23 cellular contexts compared by ENCODE assay signal in the genomic region with DNA sequence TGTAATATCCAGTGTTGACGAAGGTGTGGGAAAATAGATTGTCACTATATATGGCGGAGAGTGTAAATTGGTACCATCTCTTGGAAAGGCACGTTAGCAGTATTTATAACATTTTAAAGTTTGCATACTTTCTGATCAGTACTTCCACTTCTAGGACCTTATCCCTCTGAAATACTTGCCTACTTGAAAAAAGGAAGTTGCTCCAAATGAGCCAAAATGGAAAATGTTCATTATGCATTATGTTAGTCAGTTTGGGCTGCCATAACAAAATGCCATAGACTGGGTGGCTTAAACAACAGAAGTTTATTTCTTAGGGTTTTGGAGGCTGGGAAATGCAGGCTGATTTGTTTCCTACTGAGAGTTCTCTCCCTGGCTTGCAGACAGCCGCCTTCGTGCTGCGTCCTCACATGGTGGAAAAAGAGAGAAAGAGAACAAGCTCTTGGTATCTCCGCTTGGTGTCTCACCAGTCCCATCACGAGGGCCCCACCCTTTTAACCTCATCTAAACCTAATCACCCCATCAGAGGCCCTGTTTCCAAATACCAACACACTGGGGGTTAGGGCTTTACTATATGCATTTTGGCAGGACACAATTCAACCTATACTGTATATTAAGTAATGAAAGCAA. TPM values are rescaled to one million over a fixed set of nuclear protein-coding genes. Genes with fewer than 3 reads are reported as not detected.
A peak's percentile ranks its signal among the peaks of the same experiment; 100 is the strongest.
DNase-seq lines count a peak whose midpoint lies in the region; ATAC-seq, FAIRE-seq and TF ChIP-seq lines count a peak whose summit lies in the region.
"Had no signal": no experiment of that assay in that cellular context is flagged by ENCODE, and none has a peak within 500 bp of the region (broad histone marks: within the 10 kb centered on the region; RNA-seq: fewer than 3 reads in every experiment).

No MANE protein-coding gene starts in this region.

- intact Hi-C loops in natural killer cell (cut with micrococcal nuclease) (loop anchor here (10.0 kb wide), 2 partner anchors 204 to 1474 kb away; no protein-coding TSS in a partner anchor), K562 (cut with micrococcal nuclease) (no loop called here), upper lobe of right lung (cut with DNase I) (no loop called here), left cardiac atrium (cut with DNase I) (no loop called here)

- POLR2A ChIA-PET in K562 (lab: Yijun Ruan, JAX), result interaction anchor here (0.7 to 2.0 kb wide), 2 partner anchors 9 to 55 kb away, joined by 5 to 8 read pairs; no protein-coding TSS in a partner anchor

- 0 out of 3 replicates have a peak, but pooled peaks cover 2% of the 10 kb centered on the region for H3K36me3 ChIP-seq in K562 (ENCODE audit: control insufficient read depth, insufficient read depth, low read length)
- H3K36me3 ChIP-seq in upper lobe of right lung, result no peaks in the 10 kb centered on the region
- H3K36me3 ChIP-seq: SJCRH30 had no signal

- FAIRE-seq in K562 (lab: Jason Lieb, UNC), result no peak

- WGBS in K562 (ENCODE audit: insufficient coverage, low coverage, missing lambda C conversion rate), result 51% methylated on average over 8 of the region's 8 CpGs

- peaks cover 14% of the 10 kb centered on the region for H3K36me3 Mint-ChIP-seq in natural killer cell treated with Interleukin-12 subunit alpha and Interleukin-12 subunit beta and Interleukin-15 and Interleukin-18, amount 100 ng/mL, for 72 hours
- no peaks in the 10 kb centered on the region for H3K36me3 Mint-ChIP-seq in natural killer cell

- H3K27ac ChIP-seq in K562 (ENCODE audit: extremely low read depth, low read depth, low read length) (no peak overlapping the region), upper lobe of right lung (no peak overlapping the region)
- H3K27ac ChIP-seq: GM23248, KMS-11, SJCRH30 had no signal

- TF ChIP-seq EP300 in K562 (IDR thresholded peaks at IDR 0.05; ENCODE audit: low read length), result no peak

- H3K4me1 Mint-ChIP-seq in natural killer cell treated with Interleukin-12 subunit alpha and Interleukin-12 subunit beta and Interleukin-15 and Interleukin-18, amount 100 ng/mL, for 72 hours (ENCODE audit: low read depth in 2 of 2), result peaks cover 40 to 52% of the 10 kb centered on the region in 2 donors
- H3K4me1 Mint-ChIP-seq in natural killer cell, result peaks cover 39 to 46% of the 10 kb centered on the region in 2 donors

- in situ Hi-C loops in K562 (cut with MboI), result no loop called here

- H3K27me3 Mint-ChIP-seq in natural killer cell treated with Interleukin-12 subunit alpha and Interleukin-12 subunit beta and Interleukin-15 and Interleukin-18, amount 100 ng/mL, for 72 hours, result no peaks in the 10 kb centered on the region
- H3K27me3 Mint-ChIP-seq in natural killer cell (ENCODE audit: low read depth in 2 of 2), result no peaks in the 10 kb centered on the region
- H3K27me3 Mint-ChIP-seq: CD4-positive, alpha-beta T cell had no signal

- no peak for ATAC-seq in natural killer cell treated with Interleukin-12 subunit alpha and Interleukin-12 subunit beta and Interleukin-15 and Interleukin-18, amount 100 ng/mL, for 72 hours
- no peak for ATAC-seq in natural killer cell
- ATAC-seq in K562, result peak; percentile 61
- peak; percentile 58 for ATAC-seq in upper lobe of right lung
- no peak for ATAC-seq in left cardiac atrium
- ATAC-seq in HG03159 (IDR thresholded peaks at IDR 0.05; ENCODE audit: unreplicated experiment), result no peak
- ATAC-seq: Panc1 had no signal

- no peaks in the 10 kb centered on the region for H3K9me1 ChIP-seq in K562 (ENCODE audit: control insufficient read depth, insufficient read depth, low read length)

- H3K27me3 ChIP-seq in K562 (ENCODE audit: control insufficient read depth in 2 of 2, insufficient read depth in 2 of 2, low read length in 2 of 2), result no peaks in the 10 kb centered on the region
- H3K27me3 ChIP-seq in upper lobe of right lung, result no peaks in the 10 kb centered on the region

- no peaks in the 10 kb centered on the region for H3K9me3 Mint-ChIP-seq in natural killer cell treated with Interleukin-12 subunit alpha and Interleukin-12 subunit beta and Interleukin-15 and Interleukin-18, amount 100 ng/mL, for 72 hours
- H3K9me3 Mint-ChIP-seq in natural killer cell, result no peaks in the 10 kb centered on the region
- H3K9me3 Mint-ChIP-seq: CD4-positive, alpha-beta T cell; H9 had no signal

- H3K9me3 ChIP-seq in K562 (replicated peaks; ENCODE audit: control insufficient read depth, insufficient read depth, low read depth, low read length), result no peaks in the 10 kb centered on the region
- H3K9me3 ChIP-seq in upper lobe of right lung, result no peaks in the 10 kb centered on the region
- H3K9me3 ChIP-seq: SJCRH30 had no signal

- H3K4me2 ChIP-seq in K562 (ENCODE audit: insufficient read depth, low read length), result no peak overlapping the region; the same call in 1 of the 2 replicates
- H3K4me2 ChIP-seq: KMS-11 had no signal

- H3K4me3 ChIP-seq in NB4 (ENCODE audit: low read depth, low read length), result no peak overlapping the region
- no peak overlapping the region for H3K4me3 ChIP-seq in K562
- H3K4me3 ChIP-seq in upper lobe of right lung, result no peak overlapping the region
- H3K4me3 ChIP-seq: GM23248, SJCRH30 had no signal

- TF ChIP-seq RAD21 in K562 (CRISPR knock-in tag; conservative IDR thresholded peaks at IDR 0.05 in 1 of 2, IDR thresholded peaks at IDR 0.05 in 1 of 2), result 0 out of 4 replicates have a peak, but pooled peaks of 1 of the 2 experiments have one; percentile 2

- H3K9ac ChIP-seq in K562 (ENCODE audit: insufficient read depth in 1 of 2, low read depth in 2 of 2, low read length in 2 of 2), result no peak overlapping the region
- H3K9ac ChIP-seq: GM23248, KMS-11 had no signal

- no peak for TF ChIP-seq CTCF in natural killer cell (IDR thresholded peaks at IDR 0.05)
- no peak for TF ChIP-seq CTCF in NB4 (IDR thresholded peaks at IDR 0.05; ENCODE audit: low read depth, low read length)
- peak in 1 of 3 experiments; percentile 25; a peak in 2 of 6 replicates for TF ChIP-seq CTCF in K562 (IDR thresholded peaks at IDR 0.05 in 2 of 3, conservative IDR thresholded peaks at IDR 0.05 in 1 of 3; ENCODE audit: insufficient read depth in 2 of 3, low read depth in 1 of 3, low read length in 3 of 3)
- TF ChIP-seq CTCF in upper lobe of right lung (IDR thresholded peaks at IDR 0.05), result no peak

- BruUV-seq in K562 (replicated peaks; lab: Mats Ljungman, UMichigan), result no TSS peak

- peak overlapping the region; percentile 19 to 72 for H3K27ac Mint-ChIP-seq in natural killer cell treated with Interleukin-12 subunit alpha and Interleukin-12 subunit beta and Interleukin-15 and Interleukin-18, amount 100 ng/mL, for 72 hours
- peak overlapping the region in 1 of 2 donors; percentile 36 for H3K27ac Mint-ChIP-seq in natural killer cell
- H3K27ac Mint-ChIP-seq: CD4-positive, alpha-beta T cell; H9 had no signal

- no peak overlapping the region for H2AFZ ChIP-seq in K562 (ENCODE audit: low read depth, low read length)
- H2AFZ ChIP-seq: GM23248 had no signal

- no peaks in the 10 kb centered on the region for H3K79me2 ChIP-seq in K562 (ENCODE audit: control insufficient read depth, insufficient read depth, low read length)

- DNase-seq in natural killer cell treated with Interleukin-12 subunit alpha and Interleukin-12 subunit beta and Interleukin-15 and Interleukin-18, amount 100 ng/mL, for 72 hours (ENCODE audit: low spot score), result no peak
- DNase-seq in natural killer cell (no peak), NB4 (ENCODE audit: low read depth) (peak; percentile 52), K562 (ENCODE audit: extremely low read depth in 1 of 4, low spot score in 3 of 4) (peak in 1 of 4 experiments; percentile 18), upper lobe of right lung (no peak), NCI-H1048 (lab: John Stamatoyannopoulos, UW) (no peak), left cardiac atrium (no peak)
- DNase-seq: 8988T; CD4-positive, alpha-beta T cell; COR-L47; DMS79; GM23248; H9; NCI-H1092 treated with DMSO at 0.1 percent for 48 hours; NCI-H1436 treated with DMSO at 0.1 percent for 48 hours; NCI-H1930; NCI-H2227 treated with DMSO at 0.1 percent for 48 hours; NCI-H510A treated with DMSO at 0.1 percent for 48 hours; NCI-H748 treated with DMSO at 0.1 percent for 48 hours; SJCRH30 had no signal

- no peaks in the 10 kb centered on the region for H4K20me1 ChIP-seq in K562 (replicated peaks; ENCODE audit: control insufficient read depth, insufficient read depth, low read length)

- TF ChIP-seq POLR2A in NB4 (IDR thresholded peaks at IDR 0.05; ENCODE audit: extremely low read depth, insufficient read length), result no peak
- TF ChIP-seq POLR2A in K562 (conservative IDR thresholded peaks at IDR 0.05), result no peak

- peaks cover 0 to 6% of the 10 kb centered on the region in 2 experiments; a peak in 3 of 5 replicates for H3K4me1 ChIP-seq in K562 (replicated peaks in 1 of 2; ENCODE audit: control insufficient read depth in 2 of 2, insufficient read depth in 2 of 2, low read length in 2 of 2)
- peaks cover 4% of the 10 kb centered on the region for H3K4me1 ChIP-seq in upper lobe of right lung
- H3K4me1 ChIP-seq: SJCRH30 had no signal

- CTCF ChIA-PET in K562 (lab: Yijun Ruan, JAX; ENCODE audit: low intra/inter-chr PET ratio), result no interaction called here

- no peak overlapping the region for H3K4me3 Mint-ChIP-seq in natural killer cell treated with Interleukin-12 subunit alpha and Interleukin-12 subunit beta and Interleukin-15 and Interleukin-18, amount 100 ng/mL, for 72 hours
- no peak overlapping the region for H3K4me3 Mint-ChIP-seq in natural killer cell
- H3K4me3 Mint-ChIP-seq: CD4-positive, alpha-beta T cell; H9 had no signal

RNA-seq across cellular contexts. Expression of a gene that starts 6.9 kb away (rescaled TPM):
- 10 to 100 TPM; 47.2 to 81.7 TPM for total RNA-seq in natural killer cell treated with Interleukin-12 subunit alpha and Interleukin-12 subunit beta and Interleukin-15 and Interleukin-18, amount 100 ng/mL, for 72 hours
- total RNA-seq in natural killer cell, result 10 to 100 TPM; 17.2 to 26.8 (median 21.3) TPM
- 0.83 and 2.2 TPM in 2 replicates for total RNA-seq in K562 (2011; cell fraction: chromatin; rRNA removed; ENCODE audit: low replicate concordance)
- 0.33 and 0.66 TPM in 2 replicates for total RNA-seq in K562 (2011; cell fraction: nucleolus; rRNA removed)
- 1.5 TPM in 2 replicates for total RNA-seq in K562 (2011; cell fraction: nucleoplasm; rRNA removed)
- 6.2 and 7.9 TPM in 2 replicates for total RNA-seq in K562 (2014; rRNA removed)
- total RNA-seq in K562 (2014; rRNA removed; fragmentation: Illumina TruSeq; extraction: Trizol), result 14.8 and 19.0 TPM in 2 replicates
- 13.8 and 16.5 TPM in 2 replicates for total RNA-seq in K562 (2015; rRNA removed; fragmentation: Illumina TruSeq; extraction: Trizol)
- 11.8 and 12.1 TPM in 2 replicates for total RNA-seq in K562 (2021)
- polyA plus RNA-seq in K562 (2011; rRNA removed), result 9.4 TPM in 2 replicates
- polyA plus RNA-seq in K562 (2011; cell fraction: cytosol; rRNA removed), result 1.3 and 3.9 TPM in 2 replicates
- 1.3 and 3.7 TPM in 2 replicates for polyA plus RNA-seq in K562 (2011; cell fraction: nucleus; rRNA removed)
- polyA plus RNA-seq in K562 (2012), result 12.4 and 18.8 TPM in 2 replicates
- 9.8 and 11.5 TPM in 2 replicates for polyA plus RNA-seq in K562 (2014; fragmentation: Illumina TruSeq; extraction: Trizol)
- polyA plus RNA-seq in K562 (2014; fragmentation: Nextera tagmentation; extraction: Ambion mirVana), result 10 to 100 TPM; 10.9 to 12.4 TPM
- polyA plus RNA-seq in K562 (2014; rRNA removed), result 6.9 and 7.3 TPM in 2 replicates
- 7.5 and 8.5 TPM in 2 replicates for polyA minus RNA-seq in K562 (2011; rRNA and poly(A)+ RNA removed)
- 2.4 and 2.9 TPM in 2 replicates for polyA minus RNA-seq in K562 (2011; cell fraction: cytosol; rRNA and poly(A)+ RNA removed)
- polyA minus RNA-seq in K562 (2011; cell fraction: nucleus; rRNA and poly(A)+ RNA removed), result 1.1 and 2.6 TPM in 2 replicates
- 73.8 TPM for total RNA-seq in upper lobe of right lung
- 1 to 10 TPM; 5.7 to 7.1 TPM for total RNA-seq in left cardiac atrium
- total RNA-seq: SJCRH30 had no signal

Comparison
In these comparisons a context has a peak if more than half of its experiments do, and no peak if none do; other contexts are left out.
1. ATAC-seq: peak in K562 (single experiment) and upper lobe of right lung (single experiment); none in natural killer cell treated with Interleukin-12 subunit alpha and Interleukin-12 subunit beta and Interleukin-15 and Interleukin-18, amount 100 ng/mL, for 72 hours (0 of 2), natural killer cell (0 of 3), left cardiac atrium (0 of 2) and HG03159 (single experiment).